ENCODE assay signal across 10 cellular contexts in genomic region chr4:11505225-11505971, GRCh38.
A peak's percentile ranks its signal among the peaks of the same experiment; 100 is the strongest.
DNase-seq lines count a peak whose midpoint lies in the region; ATAC-seq and TF ChIP-seq lines count a peak whose summit lies in the region.
"Had no signal": no experiment of that assay in that cellular context is flagged by ENCODE, and none has a peak within 500 bp of the region (broad histone marks: within the 10 kb centered on the region; RNA-seq: fewer than 3 reads in every experiment).

No MANE protein-coding gene starts in this region.

- DNase-seq in SIG-M5 treated with dmso at 0.1 percent for 504 hours (lab: John Stamatoyannopoulos, UW; ENCODE audit: unreplicated experiment) = peak; percentile 27
- DNase-seq in SIG-M5 (lab: John Stamatoyannopoulos, UW) = no peak
- DNase-seq in stimulated activated CD4-positive, alpha-beta T cell treated with anti-CD3 and anti-CD28 coated beads, TNF-alpha, amount 100 ng/mL, for 48 hours (ENCODE audit: low read depth in 3 of 3) = peak in 2 of 3 donors; percentile 23 to 25
- no peak for DNase-seq in Ammon's horn (ENCODE audit: low spot score)
- DNase-seq: MG63, uterus had no signal

- H3K4me3 ChIP-seq in esophagus (ENCODE audit: low read depth in 1 of 2, low read length in 2 of 2) = no peak overlapping the region
- H3K4me3 ChIP-seq: MG63, uterus had no signal

- H3K4me1 ChIP-seq in esophagus (ENCODE audit: control insufficient read depth in 2 of 2, insufficient read depth in 2 of 2, low read length in 1 of 2) = peaks cover 0 to 3% of the 10 kb centered on the region in 2 donors
- H3K4me1 ChIP-seq: uterus had no signal

- H3K27me3 ChIP-seq in esophagus (ENCODE audit: control insufficient read depth in 1 of 2, insufficient read depth in 2 of 2, low read length in 2 of 2) = no peaks in the 10 kb centered on the region
- H3K27me3 ChIP-seq: MG63, uterus had no signal

- ATAC-seq in GM18511 (IDR thresholded peaks at IDR 0.05; ENCODE audit: unreplicated experiment) = no peak
- ATAC-seq in HG02763 (IDR thresholded peaks at IDR 0.05; ENCODE audit: unreplicated experiment) = no peak

- TF ChIP-seq CTCF in VCaP (conservative IDR thresholded peaks at IDR 0.05) = no peak

- WGBS in esophagus, 2 donors = 29 to 38% methylated on average over 5 of the region's 5 CpGs

- peak overlapping the region; percentile 51; the same call in 1 of the 2 replicates for H3K27ac ChIP-seq in VCaP
- peak overlapping the region; percentile 57 to 90 for H3K27ac ChIP-seq in esophagus (ENCODE audit: low read depth in 2 of 2, low read length in 1 of 2)
- H3K27ac ChIP-seq: uterus had no signal

- no peaks in the 10 kb centered on the region for H3K36me3 ChIP-seq in esophagus (ENCODE audit: control insufficient read depth in 2 of 2, insufficient read depth in 2 of 2, low read length in 1 of 2)
- H3K36me3 ChIP-seq: MG63, uterus had no signal

- H3K9me3 ChIP-seq in esophagus (ENCODE audit: control insufficient read depth in 2 of 2, insufficient read depth in 1 of 2, low read depth in 1 of 2, low read length in 1 of 2) = no peaks in the 10 kb centered on the region
- H3K9me3 ChIP-seq: MG63, uterus had no signal

Comparison
In these comparisons a context has a peak if more than half of its experiments do, and no peak if none do; other contexts are left out.
1. DNase-seq: peak in SIG-M5 treated with dmso at 0.1 percent for 504 hours (single experiment) and stimulated activated CD4-positive, alpha-beta T cell treated with anti-CD3 and anti-CD28 coated beads, TNF-alpha, amount 100 ng/mL, for 48 hours (2 of 3); none in SIG-M5 (single experiment) and Ammon's horn (single experiment).